12 cellular contexts compared by ENCODE assay signal in genomic region chr10:125137601-125138438, GRCh38. TPM values are rescaled to one million over a fixed set of nuclear protein-coding genes. Genes with fewer than 3 reads are reported as not detected.
A peak's percentile ranks its signal among the peaks of the same experiment; 100 is the strongest.
DNase-seq lines count a peak whose midpoint lies in the region; ATAC-seq and TF ChIP-seq lines count a peak whose summit lies in the region.
"Had no signal": no experiment of that assay in that cellular context is flagged by ENCODE, and none has a peak within 500 bp of the region (broad histone marks: within the 10 kb centered on the region; RNA-seq: fewer than 3 reads in every experiment).

No MANE protein-coding gene starts in this region.

- intact Hi-C loops in heart right ventricle (cut with DNase I): loop anchor here in 2 of 10 donors (5.0 kb wide), 2 partner anchors 71 to 91 kb away; no protein-coding TSS in a partner anchor
- intact Hi-C loops in prostate gland (cut with DNase I): no loop called here

- 25 to 30% methylated on average over 25 of the region's 25 CpGs for WGBS in heart right ventricle, 2 donors
- WGBS in prostate gland: 50% methylated on average over 25 of the region's 25 CpGs

- no peak for DNase-seq in HFFc6
- peak; percentile 65 for DNase-seq in NCI-H2196 (lab: John Stamatoyannopoulos, UW; ENCODE audit: unreplicated experiment)
- DNase-seq in heart right ventricle: no peak
- no peak for DNase-seq in prostate gland (ENCODE audit: low spot score)
- no peak for DNase-seq in activated naive CD4-positive, alpha-beta T cell treated with anti-CD3 and anti-CD28 coated beads, Interleukin-2, amount 50 U/mL, for 16 hours
- DNase-seq in islet precursor cell: no peak
- no peak for DNase-seq in stimulated activated CD4-positive, alpha-beta T cell treated with anti-CD3 and anti-CD28 coated beads, Interleukin-12 subunit alpha, Interleukin-12 subunit beta, amount 100 ng/mL, for 4 hours
- DNase-seq: activated CD8-positive, alpha-beta memory T cell treated with anti-CD3 and anti-CD28 coated beads, Interleukin-2, amount 50 U/mL, for 48 hours; anterior cingulate cortex; stimulated activated CD4-positive, alpha-beta T cell treated with anti-CD3 and anti-CD28 coated beads, Interleukin-15, amount 100 ng/mL, for 24 hours had no signal

- TF ChIP-seq POLR2A in prostate gland (IDR thresholded peaks at IDR 0.05): no peak

- peak overlapping the region in 6 of 10 donors; percentile 2 to 65 (median 14) for H3K27ac ChIP-seq in heart right ventricle
- peak overlapping the region; percentile 15 to 79 for H3K27ac ChIP-seq in prostate gland
- H3K27ac ChIP-seq: neural progenitor cell had no signal

- H3K4me3 ChIP-seq in heart right ventricle (no peak overlapping the region), prostate gland (no peak overlapping the region)
- H3K4me3 ChIP-seq: neural progenitor cell had no signal

- H3K27me3 ChIP-seq in heart right ventricle (no peaks in the 10 kb centered on the region), prostate gland (replicated peaks; ENCODE audit: insufficient read depth) (no peaks in the 10 kb centered on the region)
- H3K27me3 ChIP-seq: neural progenitor cell had no signal

- H3K4me1 ChIP-seq in heart right ventricle (peaks cover 24 to 81% (median 50%) of the 10 kb centered on the region in 9 donors), prostate gland (replicated peaks) (peaks cover 7% of the 10 kb centered on the region)

- TF ChIP-seq CTCF in HFFc6 (IDR thresholded peaks at IDR 0.05) (no peak), heart right ventricle (IDR thresholded peaks at IDR 0.05) (peak in 3 of 9 donors; percentile 8 to 35 (median 23)), prostate gland (IDR thresholded peaks at IDR 0.05) (no peak)

- H3K9me3 Mint-ChIP-seq in HFFc6: no peaks in the 10 kb centered on the region
- H3K9me3 Mint-ChIP-seq: neural progenitor cell had no signal

- no peaks in the 10 kb centered on the region for H3K9me3 ChIP-seq in heart right ventricle
- no peaks in the 10 kb centered on the region for H3K9me3 ChIP-seq in prostate gland

- H3K4me1 Mint-ChIP-seq in HFFc6 (ENCODE audit: low read depth): peaks cover 51% of the 10 kb centered on the region

- peaks cover 10% of the 10 kb centered on the region for H3K27me3 Mint-ChIP-seq in HFFc6 (ENCODE audit: insufficient read depth)

- H3K4me3 Mint-ChIP-seq in HFFc6: no peak overlapping the region
- H3K4me3 Mint-ChIP-seq: neural progenitor cell had no signal

- H3K36me3 Mint-ChIP-seq in HFFc6 (ENCODE audit: low read depth): peaks cover 12% of the 10 kb centered on the region

- peaks cover 0 to 18% (median 0%) of the 10 kb centered on the region in 9 donors for H3K36me3 ChIP-seq in heart right ventricle
- no peaks in the 10 kb centered on the region for H3K36me3 ChIP-seq in prostate gland
- H3K36me3 ChIP-seq: neural progenitor cell had no signal

- ATAC-seq in heart right ventricle (peak in 7 of 8 donors; percentile 15 to 57 (median 43)), HG03175 (IDR thresholded peaks at IDR 0.05; ENCODE audit: unreplicated experiment) (no peak)

- H3K27ac Mint-ChIP-seq in HFFc6: peak overlapping the region; percentile 42; the same call in 1 of the 2 replicates
- H3K27ac Mint-ChIP-seq: neural progenitor cell had no signal

RNA-seq across cellular contexts. Expression of gene CTBP2, which starts 22.5 kb away (rescaled TPM):
- 10 to 100 TPM; 70.6 to 86.9 (median 78.8) TPM for total RNA-seq in HFFc6 (2021; fragmentation: NEBNext Ultra II Directional; extraction: Animal tissue kit (Norgen Biotek cat#: 25700))
- 10 to 100 TPM; 22.6 to 36.2 (median 27.2) TPM for total RNA-seq in heart right ventricle
- polyA plus RNA-seq in heart right ventricle: 10 to 100 TPM; 14.7 to 23.0 TPM
- total RNA-seq in prostate gland: 10 to 100 TPM; 70.2 to 89.7 TPM
